ENCODE assay signal across 6 cellular contexts in the genomic region with DNA sequence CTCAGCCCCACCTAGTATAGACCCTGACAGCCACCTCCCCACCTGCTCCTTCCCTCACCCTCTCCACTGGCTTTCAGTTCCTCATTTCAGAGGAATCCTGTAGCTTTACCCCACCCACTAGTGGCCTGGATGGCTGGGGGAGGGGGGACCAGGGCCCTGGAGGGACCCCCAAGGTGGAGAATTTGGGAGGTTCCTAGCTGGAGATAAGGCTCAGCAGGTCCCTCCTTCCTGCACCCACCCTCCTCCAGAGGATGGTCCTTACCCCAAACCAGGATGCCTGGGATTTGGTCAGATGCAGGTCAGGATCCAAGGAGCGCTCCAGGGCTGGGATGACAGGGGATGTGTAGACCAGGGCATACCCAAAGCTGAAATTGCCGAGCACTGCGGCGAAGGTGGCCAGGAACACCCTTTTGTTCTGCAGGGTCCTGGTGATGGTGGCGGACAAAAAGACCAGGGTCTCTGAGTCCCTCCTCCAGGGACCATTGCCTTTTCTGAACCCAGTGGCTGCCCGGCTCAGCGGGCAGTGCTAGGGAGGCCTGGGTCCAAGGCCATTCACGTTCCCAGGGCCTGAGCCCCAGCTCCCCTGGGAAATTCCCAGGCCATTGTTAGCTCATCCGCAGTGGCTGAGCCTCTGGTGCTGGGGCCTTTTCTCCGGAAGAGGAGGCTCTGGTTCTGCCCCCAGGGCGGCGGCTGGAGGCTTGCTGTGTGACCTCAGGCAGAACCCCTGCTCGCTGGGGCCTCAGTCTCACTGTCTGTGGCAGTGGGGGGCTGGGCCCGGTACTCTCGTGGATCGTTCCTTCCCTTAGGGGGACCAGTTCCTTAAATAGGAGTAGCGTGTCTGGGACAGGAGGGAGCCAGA. TPM values are rescaled to one million over a fixed set of nuclear protein-coding genes. Genes with fewer than 3 reads are reported as not detected.
DNase-seq lines count a peak whose midpoint lies in the region; ATAC-seq and TF ChIP-seq lines count a peak whose summit lies in the region.

No MANE protein-coding gene starts in this region.

- no peak overlapping the region for H3K27ac Mint-ChIP-seq in activated naive CD8-positive, alpha-beta T cell

- ATAC-seq in GM19043 (IDR thresholded peaks at IDR 0.05; ENCODE audit: low read depth, unreplicated experiment) = peak; percentile 28
- peak; percentile 32 for ATAC-seq in HG03103 (IDR thresholded peaks at IDR 0.05; ENCODE audit: low read depth, unreplicated experiment)
- ATAC-seq in lung (ENCODE audit: insufficient read depth, low FRiP score) = no peak

- peak overlapping the region; percentile 59 for H3K4me3 Mint-ChIP-seq in activated naive CD8-positive, alpha-beta T cell

- peak overlapping the region; percentile 32 to 71 for H3K27ac ChIP-seq in lung (ENCODE audit: low read depth in 1 of 2, low read length in 1 of 2)

- H3K27me3 ChIP-seq in lung (ENCODE audit: control insufficient read depth, insufficient read depth) = no peaks in the 10 kb centered on the region

- H3K36me3 ChIP-seq in lung (ENCODE audit: control insufficient read depth in 2 of 2, insufficient read depth in 2 of 2, low read length in 2 of 2) = peaks cover 0 to 4% of the 10 kb centered on the region in 2 donors

- TF ChIP-seq CTCF in lung (IDR thresholded peaks at IDR 0.05; ENCODE audit: control extremely low read depth, extremely low read depth) = no peak

- peak overlapping the region; percentile 49 for H3K4me3 ChIP-seq in lung

- H3K4me1 ChIP-seq in lung (ENCODE audit: control insufficient read depth in 2 of 2, insufficient read depth in 2 of 2, low read length in 2 of 2) = peaks cover 0 to 10% of the 10 kb centered on the region in 2 donors

- DNase-seq in lung (ENCODE audit: low spot score) = no peak
- no peak for DNase-seq in OCI-M2 (lab: John Stamatoyannopoulos, UW; ENCODE audit: unreplicated experiment)
- DNase-seq in activated CD4-positive, alpha-beta T cell treated with anti-CD3 and anti-CD28 coated beads, Interleukin-2, amount 50 U/mL, for 1 hour = no peak

- no peaks in the 10 kb centered on the region for H3K27me3 Mint-ChIP-seq in activated naive CD8-positive, alpha-beta T cell

- H3K9me3 Mint-ChIP-seq in activated naive CD8-positive, alpha-beta T cell (ENCODE audit: low read depth) = no peaks in the 10 kb centered on the region

- 36 to 38% methylated on average over 16 to 17 of the region's 17 CpGs for WGBS in lung, 2 donors

- no peaks in the 10 kb centered on the region for H3K9me3 ChIP-seq in lung (ENCODE audit: control insufficient read depth in 2 of 2, insufficient read depth in 1 of 2, low read length in 1 of 2)

- no peaks in the 10 kb centered on the region for H3K36me3 Mint-ChIP-seq in activated naive CD8-positive, alpha-beta T cell

- H3K4me1 Mint-ChIP-seq in activated naive CD8-positive, alpha-beta T cell (ENCODE audit: low read depth) = peaks cover 9% of the 10 kb centered on the region

RNA-seq across cellular contexts. Expression of a gene that starts 0.7 kb away (rescaled TPM):
- total RNA-seq in lung = 10 to 100 TPM in 1 of 2 donors, 1 to 10 TPM in 1; 9.3 to 27.8 TPM
- polyA plus RNA-seq in lung = 10 to 100 TPM in 1 of 2 donors, 1 to 10 TPM in 1; 8.4 to 49.6 TPM

RNA-seq across cellular contexts. Expression of a gene that starts 18.4 kb away (rescaled TPM):
- total RNA-seq in lung = 10 to 100 TPM; 23.7 to 40.5 TPM
- 10 to 100 TPM; 18.7 to 46.1 TPM for polyA plus RNA-seq in lung

RNA-seq across cellular contexts. Expression of a gene that starts 46.5 kb away (rescaled TPM):
- total RNA-seq in lung = not detected
- not detected for polyA plus RNA-seq in lung

RNA-seq across cellular contexts. Expression of a gene that starts 56.1 kb away (rescaled TPM):
- 1 to 10 TPM; 2.8 to 4.1 TPM for total RNA-seq in lung
- polyA plus RNA-seq in lung = 1 to 10 TPM; 1.0 to 3.1 TPM

RNA-seq across cellular contexts. Expression of a gene that starts 56.3 kb away (rescaled TPM):
- 10 to 100 TPM; 11.1 to 20.6 TPM for total RNA-seq in lung
- 1 to 10 TPM; 6.4 to 9.1 TPM for polyA plus RNA-seq in lung
